In genomic region chr15:62606376-62607164, GRCh38 we compare ENCODE assay signal across 11 cellular contexts.
A peak's percentile ranks its signal among the peaks of the same experiment; 100 is the strongest.
DNase-seq lines count a peak whose midpoint lies in the region; ATAC-seq lines count a peak whose summit lies in the region.
"Had no signal": no experiment of that assay in that cellular context is flagged by ENCODE, and none has a peak within 500 bp of the region (broad histone marks: within the 10 kb centered on the region; RNA-seq: fewer than 3 reads in every experiment).

No MANE protein-coding gene starts in this region.

- ATAC-seq in sciatic nerve (peak; percentile 94), HG03342 (IDR thresholded peaks at IDR 0.05; ENCODE audit: unreplicated experiment) (no peak)

- H3K36me3 ChIP-seq in SJSA1: peaks cover 4% of the 10 kb centered on the region; the same call in 1 of the 2 replicates
- H3K36me3 ChIP-seq: uterus had no signal

- DNase-seq in GM03348 (ENCODE audit: low spot score) (peak; percentile 93), SJSA1 (ENCODE audit: low read depth in 1 of 2, low spot score in 2 of 2) (peak; percentile 85 to 95), fibroblast of peridontal ligament (ENCODE audit: extremely low read depth) (peak; percentile 100), sciatic nerve (ENCODE audit: low spot score) (no peak), NCI-H748 treated with DMSO at 0.1 percent for 48 hours (lab: John Stamatoyannopoulos, UW) (no peak), cerebellar nuclear complex (lab: John Stamatoyannopoulos, UW) (no peak), SIG-M5 (lab: John Stamatoyannopoulos, UW) (no peak)
- DNase-seq: NCI-H2081 treated with DMSO at 0.1 percent for 48 hours, T-helper 1 cell, uterus had no signal

- no peaks in the 10 kb centered on the region for H3K27me3 ChIP-seq in SJSA1 (replicated peaks)
- H3K27me3 ChIP-seq: uterus had no signal

- intact Hi-C loops in sciatic nerve (cut with DNase I): no loop called here

- peak overlapping the region; percentile 69 for H3K27ac ChIP-seq in SJSA1

- H3K4me3 ChIP-seq in SJSA1: no peak overlapping the region
- H3K4me3 ChIP-seq: uterus had no signal

- peaks cover 7% of the 10 kb centered on the region for H3K9me3 ChIP-seq in SJSA1 (replicated peaks)
- H3K9me3 ChIP-seq: uterus had no signal

- peaks cover 41% of the 10 kb centered on the region for H3K4me1 ChIP-seq in SJSA1 (replicated peaks)
- H3K4me1 ChIP-seq: uterus had no signal

Comparison
In these comparisons a context has a peak if more than half of its experiments do, and no peak if none do; other contexts are left out.
1. DNase-seq: peak in GM03348 (single experiment), SJSA1 (2 of 2) and fibroblast of peridontal ligament (single experiment); none in sciatic nerve (single experiment), NCI-H748 treated with DMSO at 0.1 percent for 48 hours (single experiment), cerebellar nuclear complex (0 of 2) and SIG-M5 (single experiment).